ENCODE assay signal across 8 cellular contexts in the genomic region with DNA sequence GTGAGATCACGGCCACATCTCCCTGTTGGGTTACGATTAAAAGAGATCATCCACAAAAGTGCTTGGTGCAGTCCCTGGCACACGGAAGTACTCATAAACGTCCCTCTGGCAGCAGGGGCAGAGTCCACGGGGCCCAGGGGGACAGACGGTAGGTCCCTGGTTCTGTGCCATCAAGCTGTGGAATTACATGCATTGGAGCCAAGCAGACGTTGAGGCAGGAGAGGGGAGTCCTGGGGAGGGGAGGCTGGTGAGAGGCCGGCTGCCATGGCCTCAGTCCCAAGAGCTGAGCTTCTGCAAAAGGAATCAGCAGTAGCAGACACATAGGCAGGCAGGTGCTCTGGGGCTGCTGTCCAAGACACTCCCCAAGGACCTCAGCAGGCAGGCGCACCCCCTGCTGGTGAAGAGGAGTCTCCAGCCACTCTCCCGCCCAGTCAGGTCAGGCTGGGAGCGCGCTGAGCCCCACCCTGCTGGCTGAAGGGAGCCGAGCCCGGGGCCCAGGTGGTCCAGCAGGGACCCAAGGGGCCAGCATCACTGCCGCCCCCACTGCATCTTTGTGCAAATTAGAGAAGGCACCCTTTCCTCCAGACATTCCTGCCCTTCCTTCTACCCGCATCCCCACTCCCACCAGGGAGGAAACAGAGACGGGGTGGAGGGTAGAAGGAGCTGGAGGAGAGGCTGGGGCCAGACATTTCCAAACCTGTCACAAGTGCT. TPM values are rescaled to one million over a fixed set of nuclear protein-coding genes. Genes with fewer than 3 reads are reported as not detected.
DNase-seq lines count a peak whose midpoint lies in the region; ATAC-seq and TF ChIP-seq lines count a peak whose summit lies in the region.

No MANE protein-coding gene starts in this region.

- peak; percentile 84 for DNase-seq in BE2C
- DNase-seq in GM19240 (ENCODE audit: insufficient read length, low spot score) = peak; percentile 92
- DNase-seq in NCI-H146 treated with DMSO at 0.1 percent for 48 hours (lab: John Stamatoyannopoulos, UW; ENCODE audit: unreplicated experiment) = peak; percentile 5
- peak; percentile 66 for DNase-seq in activated CD4-positive, alpha-beta memory T cell treated with anti-CD3 and anti-CD28 coated beads, Interleukin-2, amount 10 ng/mL, durations not matched to agents 7 days and 5 days
- DNase-seq in germinal center (ENCODE audit: low spot score) = peak; percentile 88
- peak; percentile 52 to 77 for DNase-seq in psoas muscle

- H3K4me1 Mint-ChIP-seq in activated CD4-positive, alpha-beta memory T cell treated with anti-CD3 and anti-CD28 coated beads, Interleukin-2, amount 10 ng/mL, durations not matched to agents 7 days and 5 days = peaks cover 26% of the 10 kb centered on the region

- H3K4me1 ChIP-seq in BE2C (peaks cover 9% of the 10 kb centered on the region), psoas muscle (no peaks in the 10 kb centered on the region)

- intact Hi-C loops in psoas muscle (cut with DNase I) = loop anchor here in 1 of 2 donors (10.0 kb wide), 1 partner anchor 259 kb away; no protein-coding TSS in a partner anchor

- no peak overlapping the region for H3K27ac Mint-ChIP-seq in activated CD4-positive, alpha-beta memory T cell treated with anti-CD3 and anti-CD28 coated beads, Interleukin-2, amount 10 ng/mL, durations not matched to agents 7 days and 5 days

- no peak overlapping the region for H3K4me3 Mint-ChIP-seq in activated CD4-positive, alpha-beta memory T cell treated with anti-CD3 and anti-CD28 coated beads, Interleukin-2, amount 10 ng/mL, durations not matched to agents 7 days and 5 days

- no peaks in the 10 kb centered on the region for H3K36me3 Mint-ChIP-seq in activated CD4-positive, alpha-beta memory T cell treated with anti-CD3 and anti-CD28 coated beads, Interleukin-2, amount 10 ng/mL, durations not matched to agents 7 days and 5 days (ENCODE audit: low read depth)

- CTCF ChIA-PET in activated CD4-positive, alpha-beta memory T cell treated with anti-CD3 and anti-CD28 coated beads, Interleukin-2, amount 10 ng/mL, durations not matched to agents 7 days and 5 days (lab: Charles Lee) = interaction anchor here (1.0 to 4.1 kb wide), 12 partner anchors 8 to 268 kb away, joined by 3 to 33 read pairs (median 4); a partner anchor contains a TSS

- peak; percentile 79 to 82 (median 80) for ATAC-seq in psoas muscle
- ATAC-seq in GM19467 (IDR thresholded peaks at IDR 0.05; ENCODE audit: unreplicated experiment) = no peak
- ATAC-seq in GM19455 (IDR thresholded peaks at IDR 0.05; ENCODE audit: unreplicated experiment) = no peak

- POLR2A ChIA-PET in activated CD4-positive, alpha-beta memory T cell treated with anti-CD3 and anti-CD28 coated beads, Interleukin-2, amount 10 ng/mL, durations not matched to agents 7 days and 5 days (lab: Charles Lee) = no interaction called here

- WGBS in psoas muscle, 3 donors = 24 to 30% (median 25%) methylated on average over 15 to 17 of the region's 17 CpGs

- no peaks in the 10 kb centered on the region for H3K9me3 Mint-ChIP-seq in activated CD4-positive, alpha-beta memory T cell treated with anti-CD3 and anti-CD28 coated beads, Interleukin-2, amount 10 ng/mL, durations not matched to agents 7 days and 5 days

- H3K27ac ChIP-seq in psoas muscle = no peak overlapping the region

- H3K36me3 ChIP-seq in BE2C (no peaks in the 10 kb centered on the region), psoas muscle (ENCODE audit: insufficient read depth in 1 of 2, low read depth in 1 of 2) (no peaks in the 10 kb centered on the region)

- TF ChIP-seq CTCF in BE2C (IDR thresholded peaks at IDR 0.05; ENCODE audit: low read depth, low read length) (peak; percentile 78), psoas muscle (IDR thresholded peaks at IDR 0.05) (peak; percentile 50)

- H3K9me3 ChIP-seq in BE2C (no peaks in the 10 kb centered on the region), psoas muscle (no peaks in the 10 kb centered on the region)

- H3K4me3 ChIP-seq in BE2C (ENCODE audit: low read depth, low read length) = no peak overlapping the region
- H3K4me3 ChIP-seq in psoas muscle = no peak overlapping the region

- peaks cover 6% of the 10 kb centered on the region for H3K27me3 Mint-ChIP-seq in activated CD4-positive, alpha-beta memory T cell treated with anti-CD3 and anti-CD28 coated beads, Interleukin-2, amount 10 ng/mL, durations not matched to agents 7 days and 5 days

- H3K27me3 ChIP-seq in BE2C (no peaks in the 10 kb centered on the region), psoas muscle (ENCODE audit: insufficient read depth in 3 of 3, low read length in 2 of 3) (peaks cover 0 to 38% (median 0%) of the 10 kb centered on the region in 3 donors)

RNA-seq across cellular contexts. Expression of a gene that starts 7.6 kb away (rescaled TPM):
- 105 TPM for polyA plus RNA-seq in BE2C (2012; ENCODE audit: insufficient read depth, insufficient read length, low read depth)
- total RNA-seq in activated CD4-positive, alpha-beta memory T cell treated with anti-CD3 and anti-CD28 coated beads, Interleukin-2, amount 10 ng/mL, durations not matched to agents 7 days and 5 days = 10 to 100 TPM; 34.5 to 36.3 TPM
- total RNA-seq in psoas muscle = 1 to 10 TPM; 1.5 to 3.4 (median 2.4) TPM
- 1 to 10 TPM; 1.5 to 1.8 (median 1.7) TPM for polyA plus RNA-seq in psoas muscle

RNA-seq across cellular contexts. Expression of a gene that starts 24.4 kb away (rescaled TPM):
- 113 TPM for polyA plus RNA-seq in BE2C (2012; ENCODE audit: insufficient read depth, insufficient read length, low read depth)
- 10 to 100 TPM; 29.6 to 32.7 TPM for total RNA-seq in activated CD4-positive, alpha-beta memory T cell treated with anti-CD3 and anti-CD28 coated beads, Interleukin-2, amount 10 ng/mL, durations not matched to agents 7 days and 5 days
- 10 to 100 TPM; 31.5 to 58.0 (median 41.7) TPM for total RNA-seq in psoas muscle
- 10 to 100 TPM; 42.1 to 83.6 (median 67.2) TPM for polyA plus RNA-seq in psoas muscle

RNA-seq across cellular contexts. Expression of a gene that starts 24.7 kb away (rescaled TPM):
- polyA plus RNA-seq in BE2C (2012; ENCODE audit: insufficient read depth, insufficient read length, low read depth) = 11.4 TPM
- total RNA-seq in activated CD4-positive, alpha-beta memory T cell treated with anti-CD3 and anti-CD28 coated beads, Interleukin-2, amount 10 ng/mL, durations not matched to agents 7 days and 5 days = 1 to 10 TPM; 7.2 to 8.3 TPM
- total RNA-seq in psoas muscle = 10 to 100 TPM; 18.4 to 46.9 (median 33.1) TPM
- polyA plus RNA-seq in psoas muscle = 10 to 100 TPM; 18.6 to 35.6 (median 24.1) TPM

Comparison
In these comparisons a context has a peak if more than half of its experiments do, and no peak if none do; other contexts are left out.
1. DNase-seq: peak in every context shown above with its lines; median percentile 92 in GM19240; 88 in germinal center; 84 in BE2C; 66 in activated CD4-positive, alpha-beta memory T cell treated with anti-CD3 and anti-CD28 coated beads, Interleukin-2, amount 10 ng/mL, durations not matched to agents 7 days and 5 days; 64 in psoas muscle; 5 in NCI-H146 treated with DMSO at 0.1 percent for 48 hours.
2. ATAC-seq: peak in psoas muscle (4 of 4); none in GM19467 (single experiment) and GM19455 (single experiment).
3. RNA of a gene that starts 7.6 kb away (total RNA-seq): 34.5 to 36.3 TPM in activated CD4-positive, alpha-beta memory T cell treated with anti-CD3 and anti-CD28 coated beads, Interleukin-2, amount 10 ng/mL, durations not matched to agents 7 days and 5 days; 1.5 to 3.4 TPM in psoas muscle; every median in the first group is over 4 times any median in the second.